Comparison of ENCODE assay signal across 11 cellular contexts in genomic region chr4:102627831-102628523, GRCh38.
A peak's percentile ranks its signal among the peaks of the same experiment; 100 is the strongest.
DNase-seq lines count a peak whose midpoint lies in the region; ATAC-seq and TF ChIP-seq lines count a peak whose summit lies in the region.
"Had no signal": no experiment of that assay in that cellular context is flagged by ENCODE, and none has a peak within 500 bp of the region (broad histone marks: within the 10 kb centered on the region; RNA-seq: fewer than 3 reads in every experiment).

No MANE protein-coding gene starts in this region.

- H3K27me3 Mint-ChIP-seq in CD4-positive, alpha-beta memory T cell, result no peaks in the 10 kb centered on the region

- peaks cover 47 to 94% (median 65%) of the 10 kb centered on the region in 4 donors for H3K4me1 Mint-ChIP-seq in CD4-positive, alpha-beta memory T cell

- intact Hi-C loops in CD4-positive, alpha-beta memory T cell (cut with micrococcal nuclease), result loop anchor here (1.0 to 5.0 kb wide), 2 partner anchors 381 to 1281 kb away; partner anchors contain the start of gene PPP3CA
- intact Hi-C loops in testis (cut with DNase I; ENCODE audit: low total_unique reads), result loop anchor here (10.0 kb wide), 2 partner anchors 173 to 387 kb away; partner anchors contain the start of gene SLC9B1
- intact Hi-C loops in ascending aorta (cut with DNase I), result loop anchor here (5.0 kb wide), 1 partner anchor 181 kb away; no protein-coding TSS in a partner anchor

- peak in 1 of 5 donors; percentile 49 for DNase-seq in CD4-positive, alpha-beta memory T cell
- DNase-seq in fibroblast of the conjunctiva (ENCODE audit: low read depth), result peak; percentile 12
- DNase-seq in testis, result no peak
- no peak for DNase-seq in ascending aorta (ENCODE audit: low spot score in 2 of 2)
- DNase-seq: activated CD4-positive, CD25-positive, alpha-beta regulatory T cell treated with anti-CD3 and anti-CD28 coated beads, Interleukin-2, amount 50 U/mL, for 72 hours; GF-D8; NCI-H1436 treated with DMSO at 0.1 percent for 48 hours had no signal

- peaks cover 66% of the 10 kb centered on the region for H3K4me1 ChIP-seq in CD4-positive, alpha-beta memory T cell (ENCODE audit: insufficient read depth, low read length)
- H3K4me1 ChIP-seq in testis (no peaks in the 10 kb centered on the region), ascending aorta (no peaks in the 10 kb centered on the region)

- peak overlapping the region in 4 of 8 donors; percentile 13 to 71 (median 38) for H3K4me3 Mint-ChIP-seq in CD4-positive, alpha-beta memory T cell

- peaks cover 8 to 13% of the 10 kb centered on the region in 2 donors for H3K36me3 Mint-ChIP-seq in CD4-positive, alpha-beta memory T cell

- no peaks in the 10 kb centered on the region for H3K9me3 Mint-ChIP-seq in CD4-positive, alpha-beta memory T cell

- no peaks in the 10 kb centered on the region for H3K36me3 ChIP-seq in CD4-positive, alpha-beta memory T cell (ENCODE audit: insufficient read depth, low read length)
- H3K36me3 ChIP-seq in testis (ENCODE audit: low read depth, missing control alignments), result no peaks in the 10 kb centered on the region
- peaks cover 7 to 10% of the 10 kb centered on the region in 2 donors for H3K36me3 ChIP-seq in ascending aorta

- no peak for TF ChIP-seq POLR2A in testis (IDR thresholded peaks at IDR 0.05)

- 69% methylated on average over 3 of the region's 3 CpGs for WGBS in testis, 2 donors

- no peaks in the 10 kb centered on the region for H3K27me3 ChIP-seq in CD4-positive, alpha-beta memory T cell (ENCODE audit: insufficient read depth, low read length)
- H3K27me3 ChIP-seq in testis, result no peaks in the 10 kb centered on the region
- no peaks in the 10 kb centered on the region for H3K27me3 ChIP-seq in ascending aorta

- H3K27ac Mint-ChIP-seq in CD4-positive, alpha-beta memory T cell, result peak overlapping the region in 5 of 7 donors; percentile 35 to 93 (median 81)

- CTCF ChIA-PET in CD4-positive, alpha-beta memory T cell (lab: Charles Lee; ENCODE audit: partially characterized antibody), result interaction anchor here (0.6 to 5.3 kb wide), 10 partner anchors 9 to 472 kb away, joined by 3 to 67 read pairs (median 3); partner anchors contain the start of gene BDH2

- POLR2A ChIA-PET in CD4-positive, alpha-beta memory T cell (lab: Charles Lee; ENCODE audit: partially characterized antibody), result interaction anchor here (0.6 to 6.8 kb wide), 7 partner anchors 12 to 241 kb away, joined by 4 to 78 read pairs (median 5); partner anchors contain the start of genes CISD2 and UBE2D3

- no peak overlapping the region for H3K27ac ChIP-seq in CD4-positive, alpha-beta memory T cell (ENCODE audit: low read depth, low read length)
- H3K27ac ChIP-seq in testis, result no peak overlapping the region
- H3K27ac ChIP-seq in ascending aorta, result no peak overlapping the region

- TF ChIP-seq CTCF in testis (IDR thresholded peaks at IDR 0.05), result no peak
- TF ChIP-seq CTCF in ascending aorta (IDR thresholded peaks at IDR 0.05), result no peak

- no peaks in the 10 kb centered on the region for H3K9me3 ChIP-seq in CD4-positive, alpha-beta memory T cell (ENCODE audit: control insufficient read depth in 1 of 2, low read length in 2 of 2)
- H3K9me3 ChIP-seq in testis (no peaks in the 10 kb centered on the region), ascending aorta (no peaks in the 10 kb centered on the region)

- H3K4me3 ChIP-seq in CD4-positive, alpha-beta memory T cell (ENCODE audit: low read length in 2 of 2), result no peak overlapping the region
- H3K4me3 ChIP-seq in testis, result no peak overlapping the region
- H3K4me3 ChIP-seq in ascending aorta, result no peak overlapping the region

- ATAC-seq in GM21381 (IDR thresholded peaks at IDR 0.05; ENCODE audit: unreplicated experiment) (peak; percentile 45), SK-N-SH treated with all-trans-retinoic acid at 6 μM for 48 hours (peak; percentile 71), HG03280 (IDR thresholded peaks at IDR 0.05; ENCODE audit: unreplicated experiment) (no peak), GM21515 (IDR thresholded peaks at IDR 0.05; ENCODE audit: unreplicated experiment) (no peak)

TF ChIP-seq in SK-N-SH treated with all-trans-retinoic acid at 6 μM for 48 hours, 23 proteins besides CTCF, POLR2A, EP300 and RAD21 (continues in another document):
- TF ChIP-seq ZNF8 (CRISPR knock-in tag; IDR thresholded peaks at IDR 0.05) (no peak), TSHZ2 (CRISPR knock-in tag; IDR thresholded peaks at IDR 0.05) (no peak), ARNTL (CRISPR knock-in tag; IDR thresholded peaks at IDR 0.05; ENCODE audit: borderline replicate concordance, low read depth) (no peak), CREB5 (CRISPR knock-in tag; IDR thresholded peaks at IDR 0.05; ENCODE audit: low read depth) (no peak), ZC3H10 (CRISPR knock-in tag; IDR thresholded peaks at IDR 0.05) (no peak), PPARA (CRISPR knock-in tag; IDR thresholded peaks at IDR 0.05; ENCODE audit: borderline replicate concordance) (no peak), CSRNP3 (CRISPR knock-in tag; IDR thresholded peaks at IDR 0.05) (no peak), ZNF70 (CRISPR knock-in tag; IDR thresholded peaks at IDR 0.05) (no peak), PATZ1 (CRISPR knock-in tag; IDR thresholded peaks at IDR 0.05; ENCODE audit: borderline replicate concordance) (no peak), BACH2 (CRISPR knock-in tag; IDR thresholded peaks at IDR 0.05; ENCODE audit: borderline replicate concordance) (no peak), ZFP3 (CRISPR knock-in tag; IDR thresholded peaks at IDR 0.05) (no peak)

Comparison
In these comparisons a context has a peak if more than half of its experiments do, and no peak if none do; other contexts are left out.
1. ATAC-seq: peak in GM21381 (single experiment) and SK-N-SH treated with all-trans-retinoic acid at 6 μM for 48 hours (single experiment); none in HG03280 (single experiment) and GM21515 (single experiment).